17 cellular contexts compared by ENCODE assay signal in genomic region chr1:119766374-119766794, GRCh38. TPM values are rescaled to one million over a fixed set of nuclear protein-coding genes. Genes with fewer than 3 reads are reported as not detected.
DNase-seq lines count a peak whose midpoint lies in the region; ATAC-seq and TF ChIP-seq lines count a peak whose summit lies in the region.
"Had no signal": no experiment of that assay in that cellular context is flagged by ENCODE, and none has a peak within 500 bp of the region (broad histone marks: within the 10 kb centered on the region; RNA-seq: fewer than 3 reads in every experiment).

No MANE protein-coding gene starts in this region.

- H3K27ac ChIP-seq in VCaP (peak overlapping the region; percentile 90), heart left ventricle (peak overlapping the region in 9 of 12 donors; percentile 18 to 71 (median 54)), mucosa of rectum (ENCODE audit: low read depth in 2 of 2, low read length in 2 of 2) (peak overlapping the region; percentile 81 to 90), subcutaneous abdominal adipose tissue (ENCODE audit: low read depth, low read length) (no peak overlapping the region)
- H3K27ac ChIP-seq: brain microvascular endothelial cell, upper lobe of right lung had no signal

- H3K36me3 ChIP-seq in heart left ventricle (no peaks in the 10 kb centered on the region), mucosa of rectum (ENCODE audit: control insufficient read depth in 2 of 2, insufficient read depth in 2 of 2, low read length in 2 of 2) (peaks cover 6 to 11% of the 10 kb centered on the region in 2 donors), subcutaneous abdominal adipose tissue (ENCODE audit: control insufficient read depth in 5 of 5, insufficient read depth in 5 of 5, low read length in 5 of 5) (no peaks in the 10 kb centered on the region)
- H3K36me3 ChIP-seq: brain microvascular endothelial cell, upper lobe of right lung had no signal

- TF ChIP-seq CTCF in VCaP (conservative IDR thresholded peaks at IDR 0.05) (no peak), heart left ventricle (IDR thresholded peaks at IDR 0.05) (no peak)

- peak overlapping the region; percentile 74 to 85 for H3K9ac ChIP-seq in mucosa of rectum (ENCODE audit: low read depth in 1 of 2, low read length in 2 of 2)
- H3K9ac ChIP-seq in subcutaneous abdominal adipose tissue (ENCODE audit: low read length in 5 of 5) = peak overlapping the region in 3 of 5 donors; percentile 19 to 49 (median 22)

- H3K4me3 ChIP-seq in heart left ventricle (peak overlapping the region in 4 of 12 donors; percentile 6 to 58 (median 8)), mucosa of rectum (ENCODE audit: low read length in 2 of 2) (peak overlapping the region; percentile 76 to 80), subcutaneous abdominal adipose tissue (ENCODE audit: low read depth in 1 of 5, low read length in 5 of 5) (no peak overlapping the region)
- H3K4me3 ChIP-seq: upper lobe of right lung had no signal

- no peak for TF ChIP-seq POLR2A in heart left ventricle (IDR thresholded peaks at IDR 0.05)

- ATAC-seq in heart left ventricle = peak in 3 of 4 donors; percentile 45 to 72 (median 56)
- ATAC-seq in HG03565 (IDR thresholded peaks at IDR 0.05; ENCODE audit: unreplicated experiment) = no peak
- ATAC-seq in HG03045 (IDR thresholded peaks at IDR 0.05; ENCODE audit: unreplicated experiment) = no peak
- ATAC-seq: Panc1, upper lobe of right lung had no signal

- intact Hi-C loops in heart left ventricle (cut with DNase I) = no loop called here

- H3K27me3 ChIP-seq in heart left ventricle = no peaks in the 10 kb centered on the region
- H3K27me3 ChIP-seq in mucosa of rectum (ENCODE audit: control insufficient read depth in 2 of 2, insufficient read depth in 2 of 2, low read length in 2 of 2) = no peaks in the 10 kb centered on the region
- no peaks in the 10 kb centered on the region for H3K27me3 ChIP-seq in subcutaneous abdominal adipose tissue (ENCODE audit: control insufficient read depth in 5 of 5, insufficient read depth in 4 of 5, low read length in 5 of 5)
- H3K27me3 ChIP-seq: upper lobe of right lung had no signal

- H3K9me3 ChIP-seq in heart left ventricle (peaks cover 0 to 10% (median 0%) of the 10 kb centered on the region in 12 donors), mucosa of rectum (ENCODE audit: control insufficient read depth in 2 of 2, low read length in 2 of 2) (no peaks in the 10 kb centered on the region), subcutaneous abdominal adipose tissue (ENCODE audit: control insufficient read depth in 5 of 5, low read length in 5 of 5) (peaks cover 0 to 7% (median 0%) of the 10 kb centered on the region in 5 donors)
- H3K9me3 ChIP-seq: upper lobe of right lung had no signal

- peaks cover 0 to 12% (median 4%) of the 10 kb centered on the region in 12 donors for H3K4me1 ChIP-seq in heart left ventricle
- H3K4me1 ChIP-seq in mucosa of rectum (ENCODE audit: control insufficient read depth in 2 of 2, insufficient read depth in 2 of 2, low read length in 2 of 2) = peaks cover 13 to 35% of the 10 kb centered on the region in 2 donors
- peaks cover 0 to 14% (median 9%) of the 10 kb centered on the region in 5 donors for H3K4me1 ChIP-seq in subcutaneous abdominal adipose tissue (ENCODE audit: control insufficient read depth in 5 of 5, insufficient read depth in 5 of 5, low read length in 5 of 5)
- H3K4me1 ChIP-seq: upper lobe of right lung had no signal

- DNase-seq in heart left ventricle (no peak), activated gamma-delta T cell (lab: John Stamatoyannopoulos, UW) (no peak)
- DNase-seq: activated naive CD4-positive, alpha-beta T cell treated with anti-CD3 and anti-CD28 coated beads, Interleukin-2, amount 10 ng/mL, durations not matched to agents 7 days and 5 days; brain microvascular endothelial cell; effector CD4-positive, alpha-beta T cell; Karpas-422; NCI-H524 treated with DMSO at 0.1 percent for 48 hours; stimulated activated CD8-positive, alpha-beta memory T cell treated with anti-CD3 and anti-CD28 coated beads, Interleukin-4, amount 100 ng/mL, for 48 hours; upper lobe of right lung had no signal

- WGBS in heart left ventricle, 4 donors = 36 to 48% (median 40%) methylated on average over 4 of the region's 4 CpGs

RNA-seq across cellular contexts. Expression of gene HMGCS2, which starts 2.3 kb away (rescaled TPM):
- 100 to 1,000 TPM in 2 of 9 donors, 10 to 100 TPM in 3, 1 to 10 TPM in 3, under 1 TPM in 1; 0.42 to 504 (median 15.5) TPM for total RNA-seq in heart left ventricle
- polyA plus RNA-seq in heart left ventricle = 10 to 100 TPM in 1 of 2 donors, under 1 TPM in 1; 0.97 to 46.9 TPM
- total RNA-seq: H1, pulmonary artery endothelial cell, upper lobe of right lung had no signal
- polyA plus RNA-seq: H1 had no signal

RNA-seq across cellular contexts. Expression of gene REG4, which starts 44.9 kb away (rescaled TPM):
- not detected for total RNA-seq in heart left ventricle
- under 1 TPM in 1 of 2 donors, not detected in 1; 0.07 TPM for polyA plus RNA-seq in heart left ventricle
- total RNA-seq: H1, pulmonary artery endothelial cell, upper lobe of right lung had no signal
- polyA plus RNA-seq: H1 had no signal

RNA-seq across cellular contexts. Expression of gene PHGDH, which starts 54.6 kb away (rescaled TPM):
- total RNA-seq in heart left ventricle = 10 to 100 TPM in 2 of 9 donors, 1 to 10 TPM in 7; 2.8 to 39.6 (median 5.2) TPM
- polyA plus RNA-seq in heart left ventricle = 10 to 100 TPM in 1 of 2 donors, 1 to 10 TPM in 1; 3.0 to 16.5 TPM

Comparison
In these comparisons a context has a peak if more than half of its experiments do, and no peak if none do; other contexts are left out.
1. ATAC-seq: peak in heart left ventricle (3 of 4); none in HG03565 (single experiment) and HG03045 (single experiment).
2. H3K4me3 ChIP-seq: peak in mucosa of rectum (2 of 2); none in subcutaneous abdominal adipose tissue (0 of 5).